In genomic region chr11:83982825-83983224, GRCh38 we compare ENCODE assay signal across 12 cellular contexts.
A peak's percentile ranks its signal among the peaks of the same experiment; 100 is the strongest.
DNase-seq lines count a peak whose midpoint lies in the region; TF ChIP-seq lines count a peak whose summit lies in the region.
"Had no signal": no experiment of that assay in that cellular context is flagged by ENCODE, and none has a peak within 500 bp of the region (broad histone marks: within the 10 kb centered on the region; RNA-seq: fewer than 3 reads in every experiment).

No MANE protein-coding gene starts in this region.

- CTCF ChIA-PET in HEK293T (lab: Yijun Ruan, JAX), result no interaction called here

- POLR2A ChIA-PET in HEK293T (lab: Yijun Ruan, JAX), result no interaction called here

- DNase-seq in NCI-H526 treated with DMSO at 0.1 percent for 48 hours (lab: John Stamatoyannopoulos, UW) (peak; percentile 17), NCI-H526 (lab: John Stamatoyannopoulos, UW) (no peak), globus pallidus (ENCODE audit: low spot score) (peak; percentile 68), pons (ENCODE audit: low spot score) (peak; percentile 79), HEK293T (ENCODE audit: extremely low spot score) (no peak), NCI-H1694 (lab: John Stamatoyannopoulos, UW) (no peak), NCI-H1092 (lab: John Stamatoyannopoulos, UW) (no peak)
- DNase-seq: 8988T; AML-193; CD4-positive, CD25-positive, alpha-beta regulatory T cell; DMS 273 treated with DMSO at 0.1 percent for 48 hours; GM23248 had no signal

TF ChIP-seq in HEK293T, 16 proteins besides CTCF, POLR2A, EP300 and RAD21:
- TF ChIP-seq LEF1 (IDR thresholded peaks at IDR 0.05; ENCODE audit: borderline replicate concordance) (no peak), ARNT (IDR thresholded peaks at IDR 0.05) (no peak), L3MBTL2 (conservative IDR thresholded peaks at IDR 0.05) (no peak), SUZ12 (IDR thresholded peaks at IDR 0.05) (no peak), ELF4 (IDR thresholded peaks at IDR 0.05) (no peak), FOXM1 (IDR thresholded peaks at IDR 0.05; ENCODE audit: borderline replicate concordance) (no peak), PKNOX1 (IDR thresholded peaks at IDR 0.05) (no peak), FOXK2 (IDR thresholded peaks at IDR 0.05) (no peak), SP1 (IDR thresholded peaks at IDR 0.05) (no peak), ZNF384 (IDR thresholded peaks at IDR 0.05) (no peak), HDGF (IDR thresholded peaks at IDR 0.05; ENCODE audit: borderline replicate concordance) (no peak), NFRKB (IDR thresholded peaks at IDR 0.05) (no peak), CTBP1 (IDR thresholded peaks at IDR 0.05; ENCODE audit: borderline replicate concordance) (no peak), TARDBP (IDR thresholded peaks at IDR 0.05) (no peak), FOXA1 (IDR thresholded peaks at IDR 0.05) (no peak), BHLHE40 (IDR thresholded peaks at IDR 0.05; ENCODE audit: borderline replicate concordance) (no peak)

Comparison
In these comparisons a context has a peak if more than half of its experiments do, and no peak if none do; other contexts are left out.
1. DNase-seq: peak in NCI-H526 treated with DMSO at 0.1 percent for 48 hours (single experiment), globus pallidus (single experiment) and pons (single experiment); none in NCI-H526 (0 of 2), HEK293T (single experiment), NCI-H1694 (single experiment) and NCI-H1092 (single experiment).